In the genomic region with DNA sequence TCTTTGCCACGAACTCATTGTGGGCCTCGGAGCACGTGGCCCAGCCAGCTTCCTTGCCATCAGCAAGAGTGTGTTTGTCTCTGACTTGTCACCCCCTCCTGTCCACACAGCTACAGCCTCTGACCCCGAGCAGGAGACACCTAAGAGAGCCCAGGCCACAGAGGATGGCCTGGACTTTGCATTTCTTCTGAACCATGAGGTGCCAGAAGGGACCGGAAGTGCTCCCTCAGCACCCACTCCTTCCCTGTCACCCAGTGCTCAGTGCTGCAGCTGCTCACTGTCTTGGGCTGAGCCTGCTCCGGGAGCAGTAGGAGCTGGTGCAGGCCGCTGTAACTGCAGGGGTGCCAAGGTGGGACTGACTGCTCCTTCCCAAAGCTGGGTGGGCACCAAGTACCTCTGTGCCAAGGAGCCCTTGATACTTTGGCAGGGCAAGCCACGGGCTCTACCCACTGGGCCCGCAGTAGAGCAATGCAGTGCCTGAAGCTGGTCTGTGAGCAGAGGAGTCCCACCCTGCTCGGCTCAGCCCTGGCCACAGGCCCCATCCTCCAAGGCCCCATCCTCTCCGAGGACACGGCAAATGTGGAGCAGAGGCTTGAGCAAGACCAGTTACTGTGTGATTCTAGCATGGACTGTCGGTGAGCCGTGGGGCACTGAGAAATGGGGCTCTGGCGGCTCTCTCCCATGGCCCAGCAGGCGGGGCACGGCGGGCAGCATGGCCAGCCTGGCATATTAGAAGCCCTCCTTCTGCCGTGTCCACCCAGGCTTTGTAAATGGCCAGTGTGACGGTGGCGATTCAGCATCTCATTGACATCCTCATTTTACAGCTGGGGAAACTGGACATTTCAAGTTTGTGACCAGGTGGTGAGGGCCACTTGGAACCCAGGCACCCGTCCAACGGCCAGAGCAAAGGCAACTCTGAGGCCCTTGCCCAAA, we compare ENCODE assay signal across 9 cellular contexts. TPM values are rescaled to one million over a fixed set of nuclear protein-coding genes. Genes with fewer than 3 reads are reported as not detected.
DNase-seq lines count a peak whose midpoint lies in the region; ATAC-seq and TF ChIP-seq lines count a peak whose summit lies in the region.
"Had no signal": no experiment of that assay in that cellular context is flagged by ENCODE, and none has a peak within 500 bp of the region (broad histone marks: within the 10 kb centered on the region; RNA-seq: fewer than 3 reads in every experiment).

No MANE protein-coding gene starts in this region.

- peaks cover 36% of the 10 kb centered on the region for H3K9me1 ChIP-seq in IMR-90 (ENCODE audit: insufficient read depth, low read length)

- H2AFZ ChIP-seq in IMR-90 (replicated peaks; ENCODE audit: low read length, poor library complexity): no peak overlapping the region

- CTCF ChIA-PET in IMR-90 (lab: Yijun Ruan, JAX): no interaction called here

- in situ Hi-C loops in IMR-90 (cut with MboI; ENCODE audit: low sequenced_read_pairs): no loop called here

- H2AK9ac ChIP-seq in IMR-90 (replicated peaks; ENCODE audit: low read depth, low read length, poor library complexity): peak overlapping the region; percentile 86

- no peak for TF ChIP-seq POLR2A in IMR-90 (IDR thresholded peaks at IDR 0.05; ENCODE audit: low read depth, low read length)

- H4K20me1 ChIP-seq in IMR-90 (ENCODE audit: insufficient read depth, low read length): peaks cover 39% of the 10 kb centered on the region

- H3K27ac ChIP-seq in IMR-90 (ENCODE audit: insufficient read depth, low read length) (peak overlapping the region; percentile 36), subcutaneous abdominal adipose tissue (ENCODE audit: low read depth, low read length) (peak overlapping the region; percentile 69)

- peaks cover 13 to 25% of the 10 kb centered on the region in 2 donors for H3K36me3 Mint-ChIP-seq in activated T-cell treated with anti-CD3 and anti-CD28 coated beads, Interleukin-2, amount 50 U/mL, for 72 hours (ENCODE audit: insufficient read depth in 2 of 2)
- H3K36me3 Mint-ChIP-seq in immature natural killer cell: peaks cover 4 to 17% (median 7%) of the 10 kb centered on the region in 3 donors

- H2BK20ac ChIP-seq in IMR-90 (ENCODE audit: low read depth, low read length): peak overlapping the region; percentile 39

- H3K14ac ChIP-seq in IMR-90 (replicated peaks; ENCODE audit: low read depth, low read length): peak overlapping the region; percentile 43

- H3K4me1 ChIP-seq in IMR-90 (ENCODE audit: control insufficient read depth, insufficient read depth, low read length) (peaks cover 41% of the 10 kb centered on the region), subcutaneous abdominal adipose tissue (ENCODE audit: control insufficient read depth in 5 of 5, insufficient read depth in 5 of 5, low read length in 5 of 5) (peaks cover 36 to 100% (median 100%) of the 10 kb centered on the region in 5 donors)

- H3K23ac ChIP-seq in IMR-90 (ENCODE audit: low read depth, low read length): peak overlapping the region; percentile 76; the same call in 1 of the 2 replicates

- no peak for ATAC-seq in IMR-90 (ENCODE audit: low read depth)
- ATAC-seq in activated T-cell treated with anti-CD3 and anti-CD28 coated beads, Interleukin-2, amount 50 U/mL, for 72 hours (replicated peaks in 1 of 2): peak in 1 of 2 donors; percentile 23
- ATAC-seq in GM18858 (IDR thresholded peaks at IDR 0.05; ENCODE audit: unreplicated experiment): no peak

- H2BK120ac ChIP-seq in IMR-90 (ENCODE audit: low read depth, low read length): peak overlapping the region; percentile 92

- no peak overlapping the region for H4K5ac ChIP-seq in IMR-90 (ENCODE audit: low read depth, low read length)

- no peak overlapping the region for H3K4me2 ChIP-seq in IMR-90 (ENCODE audit: low read depth, low read length)

- H3K9ac ChIP-seq in IMR-90 (ENCODE audit: low read depth, low read length) (no peak overlapping the region), subcutaneous abdominal adipose tissue (ENCODE audit: low read length in 5 of 5) (peak overlapping the region in 3 of 5 donors; percentile 13 to 57 (median 53))

- no TSS peak for BruUV-seq in IMR-90 (replicated peaks; lab: Mats Ljungman, UMichigan)

- no peak for TF ChIP-seq RAD21 in IMR-90 (IDR thresholded peaks at IDR 0.05; ENCODE audit: low read length)

- peaks cover 27 to 100% of the 10 kb centered on the region in 2 experiments; a peak in 3 of 4 replicates for H3K79me1 ChIP-seq in IMR-90 (ENCODE audit: low read depth in 1 of 2, low read length in 2 of 2)

- H3K27ac Mint-ChIP-seq in activated T-cell treated with anti-CD3 and anti-CD28 coated beads, Interleukin-2, amount 50 U/mL, for 72 hours: peak overlapping the region; percentile 70
- H3K27ac Mint-ChIP-seq in immature natural killer cell: peak overlapping the region; percentile 96 to 99 (median 98)

- DNase-seq in IMR-90 (no peak), immature natural killer cell (peak in 2 of 3 donors; percentile 31 to 43), SW480 (ENCODE audit: low spot score) (no peak), SHP77 treated with DMSO at 0.1 percent for 48 hours (lab: John Stamatoyannopoulos, UW) (no peak), NCI-H1694 treated with DMSO at 0.1 percent for 48 hours (lab: John Stamatoyannopoulos, UW) (no peak)
- DNase-seq in activated T-cell treated with anti-CD3 and anti-CD28 coated beads, Interleukin-2, amount 50 U/mL, for 72 hours: no peak
- DNase-seq: cortex of kidney had no signal

- dilution Hi-C loops in IMR-90 (cut with HindIII; ENCODE audit: low sequenced_read_pairs, unreplicated experiment): no loop called here

- H3K27me3 ChIP-seq in IMR-90 (ENCODE audit: control insufficient read depth, insufficient read depth, low read length) (no peaks in the 10 kb centered on the region), subcutaneous abdominal adipose tissue (ENCODE audit: control insufficient read depth in 5 of 5, insufficient read depth in 4 of 5, low read length in 5 of 5) (no peaks in the 10 kb centered on the region)

- H3K56ac ChIP-seq in IMR-90 (ENCODE audit: extremely low read depth, insufficient read depth, low read length): no peak overlapping the region

- H3K9me3 ChIP-seq in IMR-90 (ENCODE audit: control insufficient read depth, insufficient read depth, low read length) (no peaks in the 10 kb centered on the region), subcutaneous abdominal adipose tissue (ENCODE audit: control insufficient read depth in 5 of 5, low read length in 5 of 5) (no peaks in the 10 kb centered on the region)

- H3K27me3 Mint-ChIP-seq in activated T-cell treated with anti-CD3 and anti-CD28 coated beads, Interleukin-2, amount 50 U/mL, for 72 hours (ENCODE audit: low read depth): no peaks in the 10 kb centered on the region
- peaks cover 30 to 65% (median 33%) of the 10 kb centered on the region in 3 donors for H3K27me3 Mint-ChIP-seq in immature natural killer cell (ENCODE audit: low read depth in 3 of 3)

- no peak overlapping the region for H2BK15ac ChIP-seq in IMR-90 (ENCODE audit: low read depth, low read length)

- peaks cover 93% of the 10 kb centered on the region for H3K4me1 Mint-ChIP-seq in activated T-cell treated with anti-CD3 and anti-CD28 coated beads, Interleukin-2, amount 50 U/mL, for 72 hours (ENCODE audit: low read depth)
- H3K4me1 Mint-ChIP-seq in immature natural killer cell: peaks cover 96 to 99% of the 10 kb centered on the region in 2 donors

- H3K36me3 ChIP-seq in IMR-90 (ENCODE audit: control insufficient read depth, insufficient read depth, low read length) (peaks cover 9% of the 10 kb centered on the region; the same call in 1 of the 2 replicates), subcutaneous abdominal adipose tissue (ENCODE audit: control insufficient read depth in 5 of 5, insufficient read depth in 5 of 5, low read length in 5 of 5) (peaks cover 0 to 5% (median 2%) of the 10 kb centered on the region in 5 donors)

- no peaks in the 10 kb centered on the region for H3K9me3 Mint-ChIP-seq in activated T-cell treated with anti-CD3 and anti-CD28 coated beads, Interleukin-2, amount 50 U/mL, for 72 hours
- no peaks in the 10 kb centered on the region for H3K9me3 Mint-ChIP-seq in immature natural killer cell

- H3K4me3 Mint-ChIP-seq in activated T-cell treated with anti-CD3 and anti-CD28 coated beads, Interleukin-2, amount 50 U/mL, for 72 hours: peak overlapping the region; percentile 97 to 98
- H3K4me3 Mint-ChIP-seq in immature natural killer cell: peak overlapping the region; percentile 88 to 98 (median 98)

- peak overlapping the region; percentile 86 for H2AK5ac ChIP-seq in IMR-90 (ENCODE audit: low read depth, low read length)

- peak overlapping the region; percentile 72 to 93; a peak in 2 of 4 replicates for H4K8ac ChIP-seq in IMR-90 (ENCODE audit: low read depth in 2 of 2, low read length in 2 of 2)

- peak overlapping the region; percentile 95 for H3K4ac ChIP-seq in IMR-90 (ENCODE audit: low read depth, low read length)

- no peak for TF ChIP-seq CTCF in IMR-90 (conservative IDR thresholded peaks at IDR 0.05; ENCODE audit: low read depth, low read length)

- H3K4me3 ChIP-seq in IMR-90 (ENCODE audit: insufficient read depth, low read depth, low read length): no peak overlapping the region
- peak overlapping the region in 2 of 5 donors; percentile 7 to 38 for H3K4me3 ChIP-seq in subcutaneous abdominal adipose tissue (ENCODE audit: low read depth in 1 of 5, low read length in 5 of 5)

- peak overlapping the region; percentile 14 for H2BK5ac ChIP-seq in IMR-90 (ENCODE audit: low read depth, low read length, poor library complexity, severe bottlenecking)

- peak overlapping the region; percentile 97 for H4K91ac ChIP-seq in IMR-90 (ENCODE audit: insufficient read depth, low read depth, low read length)

- WGBS in IMR-90 (ENCODE audit: extremely low coverage in 2 of 2, insufficient read length in 1 of 2), 2 experiments: 91% methylated on average over 11 of the region's 23 CpGs; no CpG with 5 or more reads in 1 of the 2 experiments

- POLR2A ChIA-PET in IMR-90 (lab: Charles Lee; ENCODE audit: unreplicated experiment): no interaction called here

- no peak overlapping the region for H3K18ac ChIP-seq in IMR-90 (ENCODE audit: low read depth, low read length)

- intact Hi-C loops in IMR-90 (cut with micrococcal nuclease): no loop called here

RNA-seq across cellular contexts. Expression of a gene that starts 6.3 kb away (rescaled TPM):
- 23.9 and 26.7 TPM in 2 replicates for total RNA-seq in IMR-90 (2012; rRNA removed)
- polyA plus RNA-seq in IMR-90 (2012; rRNA removed): 41.8 and 45.8 TPM in 2 replicates
- polyA plus RNA-seq in IMR-90 (2012; cell fraction: cytosol; rRNA removed): 23.5 and 42.3 TPM in 2 replicates
- polyA plus RNA-seq in IMR-90 (2012; cell fraction: nucleus; rRNA removed; ENCODE audit: low replicate concordance): 130 and 275 TPM in 2 replicates
- 100 to 1,000 TPM; 379 to 422 TPM for total RNA-seq in activated T-cell treated with anti-CD3 and anti-CD28 coated beads, Interleukin-2, amount 50 U/mL, for 72 hours
- polyA plus RNA-seq in immature natural killer cell: 10 to 100 TPM; 15.2 to 25.9 (median 22.9) TPM

RNA-seq across cellular contexts. Expression of a gene that starts 16.5 kb away (rescaled TPM):
- total RNA-seq in IMR-90 (2012; rRNA removed): 7.3 and 8.1 TPM in 2 replicates
- polyA plus RNA-seq in IMR-90 (2012; rRNA removed) (38.4 and 44.0 TPM in 2 replicates), immature natural killer cell (10 to 100 TPM; 12.4 to 26.7 (median 14.2) TPM)
- 31.2 and 35.3 TPM in 2 replicates for polyA plus RNA-seq in IMR-90 (2012; cell fraction: cytosol; rRNA removed)
- polyA plus RNA-seq in IMR-90 (2012; cell fraction: nucleus; rRNA removed; ENCODE audit: low replicate concordance): 129 and 331 TPM in 2 replicates
- 10 to 100 TPM; 78.5 to 90.9 TPM for total RNA-seq in activated T-cell treated with anti-CD3 and anti-CD28 coated beads, Interleukin-2, amount 50 U/mL, for 72 hours

RNA-seq across cellular contexts. Expression of a gene that starts 30.7 kb away (rescaled TPM):
- 7.3 and 7.8 TPM in 2 replicates for total RNA-seq in IMR-90 (2012; rRNA removed)
- polyA plus RNA-seq in IMR-90 (2012; rRNA removed): 26.7 and 29.2 TPM in 2 replicates
- 14.4 and 25.5 TPM in 2 replicates for polyA plus RNA-seq in IMR-90 (2012; cell fraction: cytosol; rRNA removed)
- polyA plus RNA-seq in IMR-90 (2012; cell fraction: nucleus; rRNA removed; ENCODE audit: low replicate concordance): 83.1 and 197 TPM in 2 replicates
- total RNA-seq in activated T-cell treated with anti-CD3 and anti-CD28 coated beads, Interleukin-2, amount 50 U/mL, for 72 hours: 10 to 100 TPM; 13.3 to 20.3 TPM
- 1 to 10 TPM; 1.1 to 4.8 (median 2.3) TPM for polyA plus RNA-seq in immature natural killer cell

Comparison
In these comparisons a context has a peak if more than half of its experiments do, and no peak if none do; other contexts are left out.
1. DNase-seq: peak in immature natural killer cell (2 of 3); none in IMR-90 (single experiment), activated T-cell treated with anti-CD3 and anti-CD28 coated beads, Interleukin-2, amount 50 U/mL, for 72 hours (0 of 2), SW480 (single experiment), SHP77 treated with DMSO at 0.1 percent for 48 hours (single experiment) and NCI-H1694 treated with DMSO at 0.1 percent for 48 hours (single experiment).
2. RNA of a gene that starts 6.3 kb away (total RNA-seq): 379 to 422 TPM in activated T-cell treated with anti-CD3 and anti-CD28 coated beads, Interleukin-2, amount 50 U/mL, for 72 hours; 23.9 to 26.7 TPM in IMR-90; every median in the first group is over 10 times any median in the second.